8 cellular contexts compared by ENCODE assay signal in genomic region chr15:74631935-74632560, GRCh38. TPM values are rescaled to one million over a fixed set of nuclear protein-coding genes. Genes with fewer than 3 reads are reported as not detected.
DNase-seq lines count a peak whose midpoint lies in the region; ATAC-seq and TF ChIP-seq lines count a peak whose summit lies in the region.

No MANE protein-coding gene starts in this region.

- H3K4me1 ChIP-seq in esophagus muscularis mucosa (peaks cover 0 to 8% (median 0%) of the 10 kb centered on the region in 4 donors), tibial nerve (no peaks in the 10 kb centered on the region)

- no peak overlapping the region for H3K27ac ChIP-seq in esophagus muscularis mucosa (replicated peaks in 1 of 4)
- H3K27ac ChIP-seq in neural cell (ENCODE audit: low read length), result no peak overlapping the region
- H3K27ac ChIP-seq in tibial nerve, result no peak overlapping the region

- H4K20me1 ChIP-seq in neural cell (ENCODE audit: insufficient read depth), result no peaks in the 10 kb centered on the region

- H3K9me3 ChIP-seq in esophagus muscularis mucosa, result no peaks in the 10 kb centered on the region
- H3K9me3 ChIP-seq in neural cell (ENCODE audit: low read length), result no peaks in the 10 kb centered on the region
- H3K9me3 ChIP-seq in tibial nerve, result no peaks in the 10 kb centered on the region

- no peak for TF ChIP-seq EP300 in esophagus muscularis mucosa (IDR thresholded peaks at IDR 0.05)
- TF ChIP-seq EP300 in neural cell (conservative IDR thresholded peaks at IDR 0.05; ENCODE audit: poor library complexity, severe bottlenecking), result no peak
- no peak for TF ChIP-seq EP300 in tibial nerve (IDR thresholded peaks at IDR 0.05)

- intact Hi-C loops in esophagus muscularis mucosa (cut with DNase I), result loop anchor here (10.0 kb wide), 2 partner anchors 257 to 323 kb away; partner anchors contain the start of gene RPP25

- peak; percentile 60 to 91 (median 72) for TF ChIP-seq CTCF in esophagus muscularis mucosa (IDR thresholded peaks at IDR 0.05)
- TF ChIP-seq CTCF in neural cell (IDR thresholded peaks at IDR 0.05; ENCODE audit: poor library complexity, severe bottlenecking), result peak; percentile 78
- peak; percentile 63 to 83 (median 69) for TF ChIP-seq CTCF in tibial nerve (IDR thresholded peaks at IDR 0.05)

- no peaks in the 10 kb centered on the region for H3K9me2 ChIP-seq in neural cell (ENCODE audit: insufficient read depth, low read length)

- TF ChIP-seq RAD21 in neural cell (conservative IDR thresholded peaks at IDR 0.05), result peak; percentile 55

- DNase-seq in activated gamma-delta T cell treated with Interleukin-2 at 50 U/mL for 16 hours (peak; percentile 53), activated gamma-delta T cell (lab: John Stamatoyannopoulos, UW) (no peak), NCI-H82 treated with DMSO at 0.1 percent for 48 hours (lab: John Stamatoyannopoulos, UW; ENCODE audit: unreplicated experiment) (peak; percentile 10), esophagus muscularis mucosa (ENCODE audit: extremely low spot score) (no peak), tibial nerve (ENCODE audit: low spot score in 2 of 2) (peak; percentile 57 to 64)
- peak; percentile 81 for DNase-seq in activated CD8-positive, alpha-beta memory T cell treated with anti-CD3 and anti-CD28 coated beads, Interleukin-2, amount 50 U/mL, for 48 hours

- H3K9ac ChIP-seq in neural cell (ENCODE audit: low read length), result no peak overlapping the region

- H3K4me2 ChIP-seq in neural cell (ENCODE audit: low read length), result no peak overlapping the region

- H3K79me2 ChIP-seq in neural cell (replicated peaks; ENCODE audit: insufficient read depth, low read length), result no peaks in the 10 kb centered on the region

- no peaks in the 10 kb centered on the region for H3F3A ChIP-seq in neural cell (ENCODE audit: insufficient read depth, low read length, poor library complexity, severe bottlenecking)

- ATAC-seq in HG03175 (IDR thresholded peaks at IDR 0.05; ENCODE audit: unreplicated experiment), result no peak

- 63% methylated on average over 8 of the region's 8 CpGs for WGBS in esophagus muscularis mucosa
- WGBS in tibial nerve, 2 donors, result 61 to 66% methylated on average over 8 of the region's 8 CpGs

- no peaks in the 10 kb centered on the region for H3K27me3 ChIP-seq in esophagus muscularis mucosa
- no peaks in the 10 kb centered on the region for H3K27me3 ChIP-seq in neural cell (ENCODE audit: insufficient read depth, low read depth, low read length)
- H3K27me3 ChIP-seq in tibial nerve, result no peaks in the 10 kb centered on the region

- no peak overlapping the region for H2AFZ ChIP-seq in neural cell (ENCODE audit: low read depth, low read length)

- TF ChIP-seq POLR2A in esophagus muscularis mucosa (IDR thresholded peaks at IDR 0.05; ENCODE audit: low read depth), result no peak
- no peak for TF ChIP-seq POLR2A in tibial nerve (IDR thresholded peaks at IDR 0.05)

- H3K4me3 ChIP-seq in esophagus muscularis mucosa, result no peak overlapping the region
- H3K4me3 ChIP-seq in neural cell (ENCODE audit: low read length), result no peak overlapping the region
- H3K4me3 ChIP-seq in tibial nerve, result no peak overlapping the region

- peaks cover 42 to 100% (median 99%) of the 10 kb centered on the region in 4 donors for H3K36me3 ChIP-seq in esophagus muscularis mucosa
- no peaks in the 10 kb centered on the region for H3K36me3 ChIP-seq in neural cell (ENCODE audit: insufficient read depth, low read length)
- peaks cover 0 to 100% (median 35%) of the 10 kb centered on the region in 3 donors for H3K36me3 ChIP-seq in tibial nerve

TF ChIP-seq in neural cell, 6 proteins besides CTCF, POLR2A, EP300 and RAD21:
- TF ChIP-seq MXI1 (conservative IDR thresholded peaks at IDR 0.05; ENCODE audit: poor library complexity, severe bottlenecking), result no peak
- TF ChIP-seq POLR2AphosphoS5 (IDR thresholded peaks at IDR 0.05), result peak; percentile 7
- peak; percentile 73 for TF ChIP-seq SMC3 (conservative IDR thresholded peaks at IDR 0.05; ENCODE audit: poor library complexity)
- no peak for TF ChIP-seq TAF1 (IDR thresholded peaks at IDR 0.05; ENCODE audit: low read depth)

RNA-seq across cellular contexts. Expression of gene CLK3, which starts 16.4 kb away (rescaled TPM):
- total RNA-seq in esophagus muscularis mucosa (10 to 100 TPM; 74.6 to 89.8 (median 80.7) TPM), tibial nerve (100 to 1,000 TPM; 130 to 181 (median 138) TPM)
- 88.3 and 91.5 TPM in 2 replicates for polyA plus RNA-seq in neural cell
- polyA minus RNA-seq in neural cell, result 58.2 and 84.4 TPM in 2 replicates

Comparison
In these comparisons a context has a peak if more than half of its experiments do, and no peak if none do; other contexts are left out.
1. DNase-seq: peak in activated gamma-delta T cell treated with Interleukin-2 at 50 U/mL for 16 hours (single experiment), NCI-H82 treated with DMSO at 0.1 percent for 48 hours (single experiment), activated CD8-positive, alpha-beta memory T cell treated with anti-CD3 and anti-CD28 coated beads, Interleukin-2, amount 50 U/mL, for 48 hours (single experiment) and tibial nerve (2 of 2); none in activated gamma-delta T cell (single experiment) and esophagus muscularis mucosa (single experiment).
2. Peak in every context shown above with its lines, with median percentiles within 50 percentile points of each other: CTCF ChIP-seq.